Comparison of ENCODE assay signal across 2 cellular contexts in the genomic region with DNA sequence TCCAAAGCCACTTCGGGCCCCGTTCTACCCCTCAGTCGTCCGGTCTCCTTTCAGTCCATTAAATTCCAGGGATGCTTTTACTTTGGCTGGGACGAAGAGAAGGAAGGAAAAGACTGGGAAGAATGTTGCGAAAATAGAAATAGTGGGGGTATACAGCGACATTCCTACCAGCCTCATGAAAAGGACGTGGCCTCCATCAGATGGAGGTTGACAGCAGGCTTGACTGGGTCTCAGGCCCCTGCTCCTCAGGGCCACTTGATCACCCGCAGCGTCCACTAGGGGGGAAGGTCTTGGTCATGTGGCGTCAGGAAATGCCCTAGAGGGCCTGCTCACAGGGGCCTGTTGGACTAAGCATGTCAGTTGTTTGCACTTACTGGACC.
TF ChIP-seq lines count a peak whose summit lies in the region.

No MANE protein-coding gene starts in this region.

TF ChIP-seq in HEK293, 187 proteins besides CTCF, POLR2A, EP300 and RAD21 (continues in another document):
- TF ChIP-seq ZNF623 (tag by site-specific recombination; IDR thresholded peaks at IDR 0.05) = no peak
- TF ChIP-seq GLIS1 (tag by site-specific recombination; IDR thresholded peaks at IDR 0.05) = peak; percentile 6; the same call in 1 of the 2 replicates
- 0 out of 2 replicates have a peak, but pooled peaks have one; percentile 5 for TF ChIP-seq PATZ1 (tag by site-specific recombination; IDR thresholded peaks at IDR 0.05)
- peak; percentile 60; the same call in 1 of the 2 replicates for TF ChIP-seq ZNF366 (tag by site-specific recombination; conservative IDR thresholded peaks at IDR 0.05)
- TF ChIP-seq, protein P1, sequence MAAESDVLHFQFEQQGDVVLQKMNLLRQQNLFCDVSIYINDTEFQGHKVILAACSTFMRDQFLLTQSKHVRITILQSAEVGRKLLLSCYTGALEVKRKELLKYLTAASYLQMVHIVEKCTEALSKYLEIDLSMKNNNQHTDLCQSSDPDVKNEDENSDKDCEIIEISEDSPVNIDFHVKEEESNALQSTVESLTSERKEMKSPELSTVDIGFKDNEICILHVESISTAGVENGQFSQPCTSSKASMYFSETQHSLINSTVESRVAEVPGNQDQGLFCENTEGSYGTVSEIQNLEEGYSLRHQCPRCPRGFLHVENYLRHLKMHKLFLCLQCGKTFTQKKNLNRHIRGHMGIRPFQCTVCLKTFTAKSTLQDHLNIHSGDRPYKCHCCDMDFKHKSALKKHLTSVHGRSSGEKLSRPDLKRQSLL (tag by site-specific recombination; IDR thresholded peaks at IDR 0.05) = no peak
- TF ChIP-seq ZNF692 (tag by site-specific recombination; IDR thresholded peaks at IDR 0.05) = peak; percentile 29; the same call in 1 of the 2 replicates
- no peak for TF ChIP-seq HOXA7 (CRISPR knock-in tag; IDR thresholded peaks at IDR 0.05; ENCODE audit: borderline replicate concordance)
- 0 out of 2 replicates have a peak, but pooled peaks have one; percentile 32 for TF ChIP-seq ZNF423 (tag by site-specific recombination; IDR thresholded peaks at IDR 0.05)
- no peak for TF ChIP-seq ZNF24 (tag by site-specific recombination; IDR thresholded peaks at IDR 0.05)
- TF ChIP-seq GLIS2 (tag by site-specific recombination; IDR thresholded peaks at IDR 0.05) = peak; percentile 20; the same call in 1 of the 2 replicates
- peak; percentile 89 for TF ChIP-seq ZXDB (tag by site-specific recombination; IDR thresholded peaks at IDR 0.05)
- no peak for TF ChIP-seq ZNF214 (tag by site-specific recombination; IDR thresholded peaks at IDR 0.05; ENCODE audit: borderline replicate concordance)
- TF ChIP-seq ZNF2 (tag by site-specific recombination; IDR thresholded peaks at IDR 0.05) = peak; percentile 65; the same call in 1 of the 2 replicates
- 0 out of 2 replicates have a peak, but pooled peaks have one; percentile 24 for TF ChIP-seq SCRT2 (tag by site-specific recombination; IDR thresholded peaks at IDR 0.05)
- TF ChIP-seq, protein P2, sequence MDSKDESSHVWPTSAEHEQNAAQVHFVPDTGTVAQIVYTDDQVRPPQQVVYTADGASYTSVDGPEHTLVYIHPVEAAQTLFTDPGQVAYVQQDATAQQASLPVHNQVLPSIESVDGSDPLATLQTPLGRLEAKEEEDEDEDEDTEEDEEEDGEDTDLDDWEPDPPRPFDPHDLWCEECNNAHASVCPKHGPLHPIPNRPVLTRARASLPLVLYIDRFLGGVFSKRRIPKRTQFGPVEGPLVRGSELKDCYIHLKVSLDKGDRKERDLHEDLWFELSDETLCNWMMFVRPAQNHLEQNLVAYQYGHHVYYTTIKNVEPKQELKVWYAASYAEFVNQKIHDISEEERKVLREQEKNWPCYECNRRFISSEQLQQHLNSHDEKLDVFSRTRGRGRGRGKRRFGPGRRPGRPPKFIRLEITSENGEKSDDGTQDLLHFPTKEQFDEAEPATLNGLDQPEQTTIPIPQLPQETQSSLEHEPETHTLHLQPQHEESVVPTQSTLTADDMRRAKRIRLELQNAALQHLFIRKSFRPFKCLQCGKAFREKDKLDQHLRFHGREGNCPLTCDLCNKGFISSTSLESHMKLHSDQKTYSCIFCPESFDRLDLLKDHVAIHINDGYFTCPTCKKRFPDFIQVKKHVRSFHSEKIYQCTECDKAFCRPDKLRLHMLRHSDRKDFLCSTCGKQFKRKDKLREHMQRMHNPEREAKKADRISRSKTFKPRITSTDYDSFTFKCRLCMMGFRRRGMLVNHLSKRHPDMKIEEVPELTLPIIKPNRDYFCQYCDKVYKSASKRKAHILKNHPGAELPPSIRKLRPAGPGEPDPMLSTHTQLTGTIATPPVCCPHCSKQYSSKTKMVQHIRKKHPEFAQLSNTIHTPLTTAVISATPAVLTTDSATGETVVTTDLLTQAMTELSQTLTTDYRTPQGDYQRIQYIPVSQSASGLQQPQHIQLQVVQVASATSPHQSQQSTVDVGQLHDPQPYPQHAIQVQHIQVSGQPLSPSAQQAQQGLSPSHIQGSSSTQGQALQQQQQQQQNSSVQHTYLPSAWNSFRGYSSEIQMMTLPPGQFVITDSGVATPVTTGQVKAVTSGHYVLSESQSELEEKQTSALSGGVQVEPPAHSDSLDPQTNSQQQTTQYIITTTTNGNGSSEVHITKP (tag by site-specific recombination; IDR thresholded peaks at IDR 0.05) = peak; percentile 71
- TF ChIP-seq ZBTB48 (tag by site-specific recombination; IDR thresholded peaks at IDR 0.05) = 0 out of 2 replicates have a peak, but pooled peaks have one; percentile 58
- TF ChIP-seq ZNF585B (tag by site-specific recombination; IDR thresholded peaks at IDR 0.05) = no peak
- no peak for TF ChIP-seq ZNF133 (tag by site-specific recombination; IDR thresholded peaks at IDR 0.05)
- TF ChIP-seq SP7 (tag by site-specific recombination; IDR thresholded peaks at IDR 0.05) = peak; percentile 37
- TF ChIP-seq ZIC2 (tag by site-specific recombination; IDR thresholded peaks at IDR 0.05) = peak; percentile 82
- TF ChIP-seq ZBTB20 (tag by site-specific recombination; IDR thresholded peaks at IDR 0.05) = peak; percentile 58; the same call in 1 of the 2 replicates
- TF ChIP-seq GLI4 (tag by site-specific recombination; IDR thresholded peaks at IDR 0.05) = no peak

TF ChIP-seq in H1, 55 proteins besides CTCF, POLR2A, EP300 and RAD21:
- TF ChIP-seq KDM5A (IDR thresholded peaks at IDR 0.05; ENCODE audit: low read length) = no peak
- no peak for TF ChIP-seq RFX5 (IDR thresholded peaks at IDR 0.05; ENCODE audit: borderline replicate concordance, low read depth, low read length)
- peak; percentile 31 for TF ChIP-seq CTBP2 (IDR thresholded peaks at IDR 0.05; ENCODE audit: borderline replicate concordance, insufficient read depth, insufficient read length, low read length)
- TF ChIP-seq GTF2F1 (IDR thresholded peaks at IDR 0.05; ENCODE audit: borderline replicate concordance, low read depth, low read length) = no peak
- no peak for TF ChIP-seq CEBPB (IDR thresholded peaks at IDR 0.05; ENCODE audit: low read depth, low read length)
- TF ChIP-seq EZH2 (IDR thresholded peaks at IDR 0.05; ENCODE audit: low read depth, low read length, severe bottlenecking) = no peak
- no peak for TF ChIP-seq BCL11A (IDR thresholded peaks at IDR 0.05; ENCODE audit: low read depth in 2 of 2, low read length in 2 of 2)
- TF ChIP-seq CBX8 (IDR thresholded peaks at IDR 0.05; ENCODE audit: borderline replicate concordance, low read depth, low read length) = no peak
- no peak for TF ChIP-seq CHD2 (IDR thresholded peaks at IDR 0.05; ENCODE audit: low read length)
- no peak for TF ChIP-seq TAF1 (IDR thresholded peaks at IDR 0.05; ENCODE audit: low read depth, low read length)
- TF ChIP-seq SIRT6 (IDR thresholded peaks at IDR 0.05; ENCODE audit: low read length) = no peak
- TF ChIP-seq SP2 (IDR thresholded peaks at IDR 0.05; ENCODE audit: low read length) = no peak
- TF ChIP-seq TEAD4 (IDR thresholded peaks at IDR 0.05; ENCODE audit: low read depth, low read length) = peak; percentile 83
- TF ChIP-seq TCF12 (IDR thresholded peaks at IDR 0.05; ENCODE audit: low read depth, low read length) = no peak
- no peak for TF ChIP-seq TBP (IDR thresholded peaks at IDR 0.05; ENCODE audit: low read depth, low read length)
- TF ChIP-seq HDAC2 (IDR thresholded peaks at IDR 0.05; ENCODE audit: borderline replicate concordance in 1 of 2, low read depth in 2 of 2, low read length in 2 of 2) = peak in 1 of 2 experiments; percentile 57; a peak in 1 of 4 replicates
- no peak for TF ChIP-seq SIX5 (IDR thresholded peaks at IDR 0.05; ENCODE audit: low read depth, low read length)
- no peak for TF ChIP-seq EGR1 (IDR thresholded peaks at IDR 0.05; ENCODE audit: borderline replicate concordance, low read depth, low read length)
- peak; percentile 40; the same call in 1 of the 2 replicates for TF ChIP-seq ATF2 (IDR thresholded peaks at IDR 0.05; ENCODE audit: low read length)
- TF ChIP-seq SUZ12 (IDR thresholded peaks at IDR 0.05; ENCODE audit: low read length) = no peak
- TF ChIP-seq JUN (IDR thresholded peaks at IDR 0.05; ENCODE audit: low read depth, low read length) = no peak
- TF ChIP-seq SP4 (IDR thresholded peaks at IDR 0.05; ENCODE audit: low read length) = no peak
- TF ChIP-seq MAX (IDR thresholded peaks at IDR 0.05) = peak; percentile 29; the same call in 1 of the 2 replicates
- no peak for TF ChIP-seq ATF3 (IDR thresholded peaks at IDR 0.05; ENCODE audit: insufficient read depth, low read depth, low read length)
- TF ChIP-seq PHF8 (conservative IDR thresholded peaks at IDR 0.05; ENCODE audit: low read depth, low read length) = peak; percentile 54; the same call in 1 of the 2 replicates
- TF ChIP-seq POLR2AphosphoS5 (IDR thresholded peaks at IDR 0.05; ENCODE audit: low read depth, low read length) = no peak
- TF ChIP-seq SRF (IDR thresholded peaks at IDR 0.05; ENCODE audit: low read depth, low read length) = no peak
- TF ChIP-seq BRCA1 (IDR thresholded peaks at IDR 0.05; ENCODE audit: low read depth, low read length) = no peak
- no peak for TF ChIP-seq SP1 (IDR thresholded peaks at IDR 0.05; ENCODE audit: low read depth, low read length)
- no peak for TF ChIP-seq KDM1A (IDR thresholded peaks at IDR 0.05; ENCODE audit: borderline replicate concordance, low read length)
- TF ChIP-seq RNF2 (IDR thresholded peaks at IDR 0.05; ENCODE audit: borderline replicate concordance, low read depth, low read length, missing control alignments, poor library complexity, severe bottlenecking) = no peak
- TF ChIP-seq SIN3A (conservative IDR thresholded peaks at IDR 0.05 in 1 of 2, IDR thresholded peaks at IDR 0.05 in 1 of 2; ENCODE audit: low read depth in 1 of 2, low read length in 2 of 2) = no peak
- TF ChIP-seq BACH1 (IDR thresholded peaks at IDR 0.05; ENCODE audit: low read length) = no peak
- TF ChIP-seq RXRA (IDR thresholded peaks at IDR 0.05; ENCODE audit: insufficient read depth, low read depth, low read length) = no peak
- no peak for TF ChIP-seq CREB1 (IDR thresholded peaks at IDR 0.05)
- TF ChIP-seq JUND (IDR thresholded peaks at IDR 0.05; ENCODE audit: low read length) = no peak
- TF ChIP-seq E2F6 (IDR thresholded peaks at IDR 0.05) = no peak; the same call in 1 of the 2 replicates
- no peak for TF ChIP-seq NRF1 (IDR thresholded peaks at IDR 0.05; ENCODE audit: low read depth, low read length)
- peak; percentile 56 for TF ChIP-seq ASH2L (IDR thresholded peaks at IDR 0.05; ENCODE audit: low read length)
- TF ChIP-seq FOSL1 (IDR thresholded peaks at IDR 0.05; ENCODE audit: insufficient read depth, low read depth, low read length) = no peak
- TF ChIP-seq, protein P3, sequence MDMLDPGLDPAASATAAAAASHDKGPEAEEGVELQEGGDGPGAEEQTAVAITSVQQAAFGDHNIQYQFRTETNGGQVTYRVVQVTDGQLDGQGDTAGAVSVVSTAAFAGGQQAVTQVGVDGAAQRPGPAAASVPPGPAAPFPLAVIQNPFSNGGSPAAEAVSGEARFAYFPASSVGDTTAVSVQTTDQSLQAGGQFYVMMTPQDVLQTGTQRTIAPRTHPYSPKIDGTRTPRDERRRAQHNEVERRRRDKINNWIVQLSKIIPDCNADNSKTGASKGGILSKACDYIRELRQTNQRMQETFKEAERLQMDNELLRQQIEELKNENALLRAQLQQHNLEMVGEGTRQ (IDR thresholded peaks at IDR 0.05; ENCODE audit: low read length) = no peak
- no peak for TF ChIP-seq TAF7 (optimal IDR thresholded peaks at IDR 0.05; ENCODE audit: borderline replicate concordance, low read depth, low read length)
- peak; percentile 24 for TF ChIP-seq SAP30 (IDR thresholded peaks at IDR 0.05; ENCODE audit: insufficient read depth, insufficient replicate concordance, low read length)
- 0 out of 2 replicates have a peak, but pooled peaks have one; percentile 41 for TF ChIP-seq YY1 (IDR thresholded peaks at IDR 0.05; ENCODE audit: low read depth, low read length)
